ENCODE assay signal across 16 cellular contexts in the genomic region with DNA sequence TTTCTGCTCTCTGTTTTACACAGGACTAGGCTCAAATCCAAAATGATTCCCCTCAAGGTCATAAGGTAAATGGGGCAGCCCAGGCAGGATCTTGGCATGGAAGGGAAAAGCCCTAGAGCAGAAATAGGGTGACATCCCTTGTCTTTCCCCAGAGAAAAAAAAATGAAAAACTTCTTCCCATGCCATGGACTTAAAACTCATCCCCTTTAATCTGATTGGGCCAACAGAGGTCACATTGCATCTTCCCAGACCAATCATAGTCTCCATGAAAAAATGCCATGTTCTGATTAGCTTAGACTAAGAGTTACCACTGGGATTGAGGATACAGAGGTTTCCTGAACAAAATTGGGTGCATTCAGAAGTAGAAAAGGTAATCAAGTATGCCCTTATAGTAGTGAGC.
"Had no signal": no experiment of that assay in that cellular context is flagged by ENCODE, and none has a peak within 500 bp of the region (broad histone marks: within the 10 kb centered on the region; RNA-seq: fewer than 3 reads in every experiment).

No MANE protein-coding gene starts in this region.

- H3K27me3 Mint-ChIP-seq: T-cell had no signal

- H2AFZ ChIP-seq: parathyroid adenoma had no signal

- DNase-seq: activated CD4-positive, alpha-beta T cell treated with anti-CD3 and anti-CD28 coated beads, Interleukin-2, amount 50 U/mL, for 1 hour; activated CD8-positive, alpha-beta memory T cell treated with anti-CD3 and anti-CD28 coated beads for 24 hours; anterior cingulate cortex; naive thymus-derived CD4-positive, alpha-beta T cell; retina; stimulated activated naive CD8-positive, alpha-beta T cell treated with anti-CD3 and anti-CD28 coated beads, Interleukin-15, Interleukin-2, amounts not matched to agents 100 U/mL and 50 U/mL, for 24 hours; T-cell; T-helper 9 cell; trophoblast cell had no signal

- H3K4me1 ChIP-seq: parathyroid adenoma had no signal

- FAIRE-seq: bronchial epithelial cell, islet of Langerhans had no signal

- H3K79me2 ChIP-seq: parathyroid adenoma had no signal

- H3K36me3 Mint-ChIP-seq: naive thymus-derived CD4-positive, alpha-beta T cell; T-cell had no signal

- H3K4me3 Mint-ChIP-seq: activated T-helper 1 cell treated with anti-CD3 and anti-CD28 coated beads, Interleukin-12 subunit alpha, Interleukin-12 subunit beta, Interleukin-2, Interleukin-4 antibody, amounts not matched to agents 30 ng/mL and 10 ng/mL and 1 ng/mL, durations not matched to agents 14 hours and 24 hours and 36 hours; naive thymus-derived CD4-positive, alpha-beta T cell; T-cell had no signal

- H3K9ac ChIP-seq: parathyroid adenoma had no signal

- ATAC-seq: activated CD4-positive, CD25-positive, alpha-beta regulatory T cell treated with anti-CD3 and anti-CD28 coated beads, Interleukin-2, amount 50 U/mL, for 24 hours; naive thymus-derived CD4-positive, alpha-beta T cell; stimulated activated naive CD8-positive, alpha-beta T cell treated with anti-CD3 and anti-CD28 coated beads, Interleukin-15, Interleukin-2, amounts not matched to agents 100 U/mL and 50 U/mL, for 24 hours; T-cell had no signal

- H3K9me3 Mint-ChIP-seq: activated T-helper 1 cell treated with anti-CD3 and anti-CD28 coated beads, Interleukin-12 subunit alpha, Interleukin-12 subunit beta, Interleukin-2, Interleukin-4 antibody, amounts not matched to agents 30 ng/mL and 10 ng/mL and 1 ng/mL, durations not matched to agents 14 hours and 24 hours and 36 hours had no signal

- H3K4me3 ChIP-seq: skin epidermis had no signal

- H3K27ac Mint-ChIP-seq: activated T-helper 1 cell treated with anti-CD3 and anti-CD28 coated beads, Interleukin-12 subunit alpha, Interleukin-12 subunit beta, Interleukin-2, Interleukin-4 antibody, amounts not matched to agents 30 ng/mL and 10 ng/mL and 1 ng/mL, durations not matched to agents 14 hours and 24 hours and 36 hours; naive thymus-derived CD4-positive, alpha-beta T cell; T-cell had no signal

- H3K4me1 Mint-ChIP-seq: naive thymus-derived CD4-positive, alpha-beta T cell; T-cell had no signal

- H3K27ac ChIP-seq: epithelial cell of prostate, parathyroid adenoma, skin epidermis had no signal
